Comparison of ENCODE assay signal across 20 cellular contexts in genomic region chr3:64158334-64158733, GRCh38.
DNase-seq lines count a peak whose midpoint lies in the region; ATAC-seq and TF ChIP-seq lines count a peak whose summit lies in the region.
"Had no signal": no experiment of that assay in that cellular context is flagged by ENCODE, and none has a peak within 500 bp of the region (broad histone marks: within the 10 kb centered on the region; RNA-seq: fewer than 3 reads in every experiment).

No MANE protein-coding gene starts in this region.

- H2AFZ ChIP-seq in PC-3 (ENCODE audit: low read length), result no peak overlapping the region
- no peak overlapping the region for H2AFZ ChIP-seq in OCI-LY7 (ENCODE audit: low read length)
- H2AFZ ChIP-seq: neural progenitor cell had no signal

- H3K9me3 ChIP-seq in Caco-2 (no peaks in the 10 kb centered on the region; the same call in 1 of the 2 replicates), PC-3 (ENCODE audit: low read length) (no peaks in the 10 kb centered on the region), OCI-LY7 (ENCODE audit: low read length) (no peaks in the 10 kb centered on the region)
- H3K9me3 ChIP-seq: vagina had no signal

- H3K4me1 Mint-ChIP-seq in Caco-2 (ENCODE audit: low read depth, unreplicated experiment) (peaks cover 20% of the 10 kb centered on the region), mesothelial cell of epicardium (peaks cover 45% of the 10 kb centered on the region)

- H3K9me2 ChIP-seq in PC-3 (replicated peaks; ENCODE audit: low read length) (no peaks in the 10 kb centered on the region), OCI-LY7 (ENCODE audit: insufficient read depth, low read length) (no peaks in the 10 kb centered on the region)

- H3K36me3 ChIP-seq in Caco-2 (ENCODE audit: control insufficient read depth, insufficient read depth, low read length) (no peaks in the 10 kb centered on the region), PC-3 (ENCODE audit: low read depth, low read length) (no peaks in the 10 kb centered on the region), OCI-LY7 (ENCODE audit: insufficient read depth, low read length) (no peaks in the 10 kb centered on the region)
- H3K36me3 ChIP-seq: neural progenitor cell had no signal

- in situ Hi-C loops in GM13976 (cut with MboI; ENCODE audit: low sequenced_read_pairs, unreplicated experiment), result no loop called here

- H3K27me3 Mint-ChIP-seq in Caco-2 (ENCODE audit: insufficient read depth, unreplicated experiment), result no peaks in the 10 kb centered on the region
- no peaks in the 10 kb centered on the region for H3K27me3 Mint-ChIP-seq in mesothelial cell of epicardium (ENCODE audit: low read depth)

- POLR2A ChIA-PET in Caco-2 (lab: Charles Lee) (no interaction called here), PC-3 (lab: Charles Lee; ENCODE audit: unreplicated experiment) (interaction anchor here (0.7 kb wide), 1 partner anchor 109 kb away, joined by 4 read pairs; no protein-coding TSS in a partner anchor), OCI-LY7 (lab: Charles Lee) (interaction anchor here (0.5 to 1.4 kb wide), 2 partner anchors 10 to 69 kb away, joined by 3 to 4 read pairs; no protein-coding TSS in a partner anchor)

- ATAC-seq in PC-3, result 0 out of 2 replicates have a peak, but pooled peaks have one; percentile 8

- H3K4me2 ChIP-seq in PC-3 (ENCODE audit: low read length) (peak overlapping the region; percentile 22; the same call in 1 of the 2 replicates), OCI-LY7 (ENCODE audit: low read length) (no peak overlapping the region)

- peak overlapping the region; percentile 29 for H3K27ac Mint-ChIP-seq in Caco-2 (ENCODE audit: unreplicated experiment)
- peak overlapping the region; percentile 90 for H3K27ac Mint-ChIP-seq in mesothelial cell of epicardium
- H3K27ac Mint-ChIP-seq: activated naive CD4-positive, alpha-beta T cell treated with anti-CD3 and anti-CD28 coated beads for 36 hours; neural progenitor cell had no signal

- no peaks in the 10 kb centered on the region for H3F3A ChIP-seq in PC-3 (ENCODE audit: low read length, unreplicated experiment)

- intact Hi-C loops in Caco-2 (cut with micrococcal nuclease; ENCODE audit: unreplicated experiment) (no loop called here), PC-3 (cut with micrococcal nuclease) (no loop called here), OCI-LY7 (cut with micrococcal nuclease; ENCODE audit: unreplicated experiment) (no loop called here)

- H3K4me3 ChIP-seq in Caco-2 (ENCODE audit: low read depth, low read length) (no peak overlapping the region), PC-3 (ENCODE audit: low read length) (no peak overlapping the region), epithelial cell of esophagus (ENCODE audit: low read length) (no peak overlapping the region), OCI-LY7 (ENCODE audit: low read depth, low read length, poor library complexity, severe bottlenecking) (no peak overlapping the region)
- H3K4me3 ChIP-seq: neural progenitor cell, vagina had no signal

- BruUV-seq in Caco-2 (replicated peaks; lab: Mats Ljungman, UMichigan) (no TSS peak), PC-3 (replicated peaks; lab: Mats Ljungman, UMichigan) (no TSS peak), OCI-LY7 (replicated peaks; lab: Mats Ljungman, UMichigan) (no TSS peak)

- no peaks in the 10 kb centered on the region for H3K9me3 Mint-ChIP-seq in Caco-2 (ENCODE audit: unreplicated experiment)
- H3K9me3 Mint-ChIP-seq in mesothelial cell of epicardium, result no peaks in the 10 kb centered on the region
- H3K9me3 Mint-ChIP-seq: activated naive CD4-positive, alpha-beta T cell treated with anti-CD3 and anti-CD28 coated beads for 36 hours; neural progenitor cell had no signal

- no peak overlapping the region for H3K4me3 Mint-ChIP-seq in Caco-2 (ENCODE audit: unreplicated experiment)
- H3K4me3 Mint-ChIP-seq in mesothelial cell of epicardium, result no peak overlapping the region
- H3K4me3 Mint-ChIP-seq: activated naive CD4-positive, alpha-beta T cell treated with anti-CD3 and anti-CD28 coated beads for 36 hours; neural progenitor cell had no signal

- H3K9ac ChIP-seq in PC-3 (ENCODE audit: low read length), result peak overlapping the region; percentile 59; the same call in 1 of the 2 replicates
- H3K9ac ChIP-seq: neural progenitor cell had no signal

- H4K20me1 ChIP-seq in PC-3 (ENCODE audit: low read length) (no peaks in the 10 kb centered on the region), OCI-LY7 (ENCODE audit: insufficient read depth, low read length) (no peaks in the 10 kb centered on the region)

- TF ChIP-seq CTCF in Caco-2 (IDR thresholded peaks at IDR 0.05; ENCODE audit: insufficient read depth in 1 of 2, low read depth in 1 of 2, low read length in 1 of 2, severe bottlenecking in 1 of 2, unreplicated experiment in 1 of 2) (no peak), PC-3 (conservative IDR thresholded peaks at IDR 0.05; ENCODE audit: low read depth, low read length) (no peak), epithelial cell of esophagus (IDR thresholded peaks at IDR 0.05; ENCODE audit: insufficient read depth, low read depth, low read length, missing control alignments) (no peak), mesothelial cell of epicardium (IDR thresholded peaks at IDR 0.05; ENCODE audit: unreplicated experiment) (no peak), OCI-LY7 (conservative IDR thresholded peaks at IDR 0.05; ENCODE audit: low read length) (no peak), GM13976 (IDR thresholded peaks at IDR 0.05; ENCODE audit: borderline replicate concordance, control extremely low read depth, extremely low read depth, insufficient read depth, missing control alignments) (no peak)

- H3K27me3 ChIP-seq in Caco-2 (replicated peaks; ENCODE audit: control insufficient read depth, insufficient read depth, low read length) (no peaks in the 10 kb centered on the region), PC-3 (ENCODE audit: low read length) (no peaks in the 10 kb centered on the region)
- H3K27me3 ChIP-seq: neural progenitor cell, vagina had no signal

- peaks cover 51% of the 10 kb centered on the region for H3K4me1 ChIP-seq in Caco-2
- peaks cover 45% of the 10 kb centered on the region for H3K4me1 ChIP-seq in PC-3 (ENCODE audit: insufficient read depth, low read length)
- no peaks in the 10 kb centered on the region for H3K4me1 ChIP-seq in OCI-LY7 (ENCODE audit: insufficient read depth, low read length, poor library complexity, severe bottlenecking)

- CTCF ChIA-PET in Caco-2 (lab: Charles Lee) (no interaction called here), PC-3 (lab: Charles Lee) (no interaction called here), OCI-LY7 (lab: Charles Lee; ENCODE audit: unreplicated experiment) (no interaction called here)

- DNase-seq in Caco-2, result no peak
- DNase-seq in PC-3, result peak; percentile 64
- peak; percentile 72 for DNase-seq in epithelial cell of esophagus (ENCODE audit: low read depth)
- DNase-seq in mesothelial cell of epicardium (ENCODE audit: low spot score in 2 of 2, unreplicated experiment in 2 of 2), result no peak
- no peak for DNase-seq in OCI-LY7 (ENCODE audit: low spot score)
- no peak for DNase-seq in GM13976 (ENCODE audit: low spot score)
- no peak for DNase-seq in NCI-H187 (lab: John Stamatoyannopoulos, UW)
- DNase-seq in ureter (ENCODE audit: low spot score), result no peak
- DNase-seq: activated CD4-positive, alpha-beta T cell treated with anti-CD3 and anti-CD28 coated beads for 48 hours; activated naive CD4-positive, alpha-beta T cell treated with anti-CD3 and anti-CD28 coated beads for 36 hours; dermis blood vessel endothelial cell; erythroblast; kidney; mesenchymal stem cell; MV-4-11; NCI-H2029 treated with DMSO at 0.1 percent for 48 hours; NCI-H524; stimulated activated naive CD4-positive, alpha-beta T cell treated with Interleukin-2 at 50 U/mL for 16 hours had no signal

- peaks cover 5% of the 10 kb centered on the region for H3K36me3 Mint-ChIP-seq in Caco-2 (ENCODE audit: insufficient read depth, unreplicated experiment)
- peaks cover 43% of the 10 kb centered on the region for H3K36me3 Mint-ChIP-seq in mesothelial cell of epicardium

- H3K79me2 ChIP-seq in PC-3 (ENCODE audit: low read length) (no peaks in the 10 kb centered on the region), OCI-LY7 (ENCODE audit: insufficient read depth, low read depth, low read length) (no peaks in the 10 kb centered on the region)

- peak overlapping the region; percentile 85 for H3K27ac ChIP-seq in PC-3 (ENCODE audit: low read length)
- H3K27ac ChIP-seq in OCI-LY7 (ENCODE audit: low read depth, low read length, poor library complexity, severe bottlenecking), result no peak overlapping the region
- H3K27ac ChIP-seq: neural progenitor cell, vagina had no signal

Comparison
In these comparisons a context has a peak if more than half of its experiments do, and no peak if none do; other contexts are left out.
1. DNase-seq: peak in PC-3 (single experiment) and epithelial cell of esophagus (single experiment); none in Caco-2 (0 of 2), mesothelial cell of epicardium (0 of 2), OCI-LY7 (single experiment), GM13976 (single experiment), NCI-H187 (0 of 2) and ureter (single experiment).